ENCODE assay signal across 10 cellular contexts in genomic region chr11:46273511-46274205, GRCh38. TPM values are rescaled to one million over a fixed set of nuclear protein-coding genes. Genes with fewer than 3 reads are reported as not detected.
DNase-seq lines count a peak whose midpoint lies in the region; ATAC-seq, FAIRE-seq and TF ChIP-seq lines count a peak whose summit lies in the region.
"Had no signal": no experiment of that assay in that cellular context is flagged by ENCODE, and none has a peak within 500 bp of the region (broad histone marks: within the 10 kb centered on the region; RNA-seq: fewer than 3 reads in every experiment).

No MANE protein-coding gene starts in this region.

- no peaks in the 10 kb centered on the region for H3K36me3 ChIP-seq in GM23248 (ENCODE audit: low read depth)
- no peaks in the 10 kb centered on the region for H3K36me3 ChIP-seq in Peyer's patch
- H3K36me3 ChIP-seq in gastroesophageal sphincter = no peaks in the 10 kb centered on the region
- no peaks in the 10 kb centered on the region for H3K36me3 ChIP-seq in small intestine (ENCODE audit: control insufficient read depth in 2 of 2, insufficient read depth in 2 of 2, low read length in 2 of 2)

- H3K4me1 ChIP-seq in GM23248 (ENCODE audit: insufficient read depth) (peaks cover 26% of the 10 kb centered on the region), Peyer's patch (peaks cover 0 to 56% (median 5%) of the 10 kb centered on the region in 4 donors), gastroesophageal sphincter (peaks cover 0 to 59% (median 32%) of the 10 kb centered on the region in 3 donors), small intestine (ENCODE audit: control insufficient read depth in 2 of 2, insufficient read depth in 1 of 2, low read depth in 1 of 2, low read length in 1 of 2) (peaks cover 10 to 19% of the 10 kb centered on the region in 2 donors)

- H3K27me3 ChIP-seq in GM23248 (replicated peaks; ENCODE audit: insufficient read depth) (no peaks in the 10 kb centered on the region), Peyer's patch (peaks cover 0 to 4% of the 10 kb centered on the region in 2 donors), gastroesophageal sphincter (peaks cover 46% of the 10 kb centered on the region), small intestine (ENCODE audit: control insufficient read depth in 2 of 2, insufficient read depth in 2 of 2, low read length in 2 of 2) (no peaks in the 10 kb centered on the region)

- H3K27ac ChIP-seq in GM23248 = peak overlapping the region; percentile 91
- peak overlapping the region in 3 of 4 donors; percentile 64 to 84 (median 80) for H3K27ac ChIP-seq in Peyer's patch
- H3K27ac ChIP-seq in gastroesophageal sphincter = peak overlapping the region; percentile 11 to 76 (median 68)
- H3K27ac ChIP-seq in small intestine (ENCODE audit: low read depth in 1 of 2, low read length in 1 of 2) = peak overlapping the region; percentile 88 to 96

- peak overlapping the region; percentile 70 for H3K9ac ChIP-seq in GM23248

- in situ Hi-C loops in GM23248 (cut with MboI) = no loop called here

- WGBS in GM23248 (ENCODE audit: low coverage in 1 of 2, low lambda C conversion rate in 2 of 2, missing lambda C conversion rate in 2 of 2), 2 experiments = 15 to 32% methylated on average over 5 to 7 of the region's 7 CpGs
- WGBS in gastroesophageal sphincter (ENCODE audit: low coverage in 1 of 2), 2 donors = 59 to 65% methylated on average over 4 of the region's 7 CpGs
- WGBS in small intestine, 3 donors = 12 to 43% (median 27%) methylated on average over 7 of the region's 7 CpGs

- H3F3A ChIP-seq in GM23248 (ENCODE audit: insufficient read depth) = peaks cover 23% of the 10 kb centered on the region

- ATAC-seq in gastroesophageal sphincter (no peak), HG03045 (IDR thresholded peaks at IDR 0.05; ENCODE audit: unreplicated experiment) (no peak), GM18519 (IDR thresholded peaks at IDR 0.05; ENCODE audit: low FRiP score, unreplicated experiment) (no peak)

- no peaks in the 10 kb centered on the region for H4K20me1 ChIP-seq in GM23248 (ENCODE audit: insufficient read depth)

- peak overlapping the region; percentile 52 for H3K4me2 ChIP-seq in GM23248 (ENCODE audit: unreplicated experiment)

- H3K9me3 ChIP-seq in GM23248 (ENCODE audit: low read depth) (no peaks in the 10 kb centered on the region), Peyer's patch (no peaks in the 10 kb centered on the region), gastroesophageal sphincter (no peaks in the 10 kb centered on the region), small intestine (ENCODE audit: control insufficient read depth, low read depth) (no peaks in the 10 kb centered on the region)

- H3K4me3 ChIP-seq in GM23248 (peak overlapping the region; percentile 12), Peyer's patch (peak overlapping the region in 1 of 4 donors; percentile 2), gastroesophageal sphincter (no peak overlapping the region), small intestine (ENCODE audit: low read depth in 1 of 2, low read length in 2 of 2) (no peak overlapping the region)

- H3K9me2 ChIP-seq in GM23248 (ENCODE audit: insufficient read depth) = no peaks in the 10 kb centered on the region

- TF ChIP-seq CTCF in Peyer's patch (IDR thresholded peaks at IDR 0.05) (no peak), gastroesophageal sphincter (IDR thresholded peaks at IDR 0.05) (no peak)

- peak; percentile 39 for DNase-seq in GM23248
- DNase-seq in Peyer's patch = peak in 1 of 3 donors; percentile 70
- DNase-seq in small intestine = peak; percentile 87
- no peak for DNase-seq in NCI-H526 (lab: John Stamatoyannopoulos, UW)
- no peak for DNase-seq in NCI-H226
- DNase-seq: NCI-H526 treated with DMSO at 0.1 percent for 48 hours, trophoblast cell had no signal

- TF ChIP-seq POLR2A in Peyer's patch (IDR thresholded peaks at IDR 0.05) = no peak
- no peak for TF ChIP-seq POLR2A in gastroesophageal sphincter (IDR thresholded peaks at IDR 0.05)

- FAIRE-seq in small intestine (lab: Jason Lieb, UNC) = no peak

- H2AFZ ChIP-seq in GM23248 = peak overlapping the region; percentile 78

- H3K79me2 ChIP-seq in GM23248 (ENCODE audit: insufficient read depth) = peaks cover 13% of the 10 kb centered on the region

- no peak for TF ChIP-seq EP300 in gastroesophageal sphincter (IDR thresholded peaks at IDR 0.05)

RNA-seq across cellular contexts. Expression of gene CREB3L1, which starts 3.8 kb away (rescaled TPM):
- total RNA-seq in GM23248 (2014; rRNA removed; shearing (Covaris generic)) = 29.6 and 37.7 TPM in 2 replicates
- polyA plus RNA-seq in GM23248 (2016; fragmentation: Nextera tagmentation; extraction: Ambion mirVana) = 146 and 151 TPM in 2 replicates
- total RNA-seq in Peyer's patch = 10 to 100 TPM; 13.2 to 50.6 (median 30.3) TPM
- total RNA-seq in gastroesophageal sphincter = 1 to 10 TPM in 3 of 4 donors, under 1 TPM in 1; 0.81 to 5.2 (median 1.7) TPM
- 10 to 100 TPM; 14.3 to 36.9 (median 15.7) TPM for polyA plus RNA-seq in small intestine

Comparison
In these comparisons a context has a peak if more than half of its experiments do, and no peak if none do; other contexts are left out.
1. DNase-seq: peak in GM23248 (single experiment) and small intestine (single experiment); none in NCI-H526 (0 of 2) and NCI-H226 (single experiment).
2. Peak in every context shown above with its lines, with median percentiles within 50 percentile points of each other: H3K27ac ChIP-seq.